Comparison of ENCODE assay signal across 8 cellular contexts in genomic region chrX:119871599-119872395, GRCh38. TPM values are rescaled to one million over a fixed set of nuclear protein-coding genes. Genes with fewer than 3 reads are reported as not detected.
DNase-seq lines count a peak whose midpoint lies in the region; ATAC-seq and TF ChIP-seq lines count a peak whose summit lies in the region.

NDUFA1 (plus strand) TSS chrX:119871832; CDS start chrX:119871912, 80 bp downstream.
RNF113A (minus strand) TSS chrX:119871733; CDS start chrX:119871613, 120 bp downstream.

- H3K4me3 Mint-ChIP-seq in CD14-positive monocyte = peak within 1 kb of the TSS; percentile 90 to 99
- peak within 1 kb of the TSS; percentile 98 for H3K4me3 Mint-ChIP-seq in activated CD4-positive, alpha-beta memory T cell treated with anti-CD3 and anti-CD28 coated beads for 36 hours

- ATAC-seq in GM19395 (IDR thresholded peaks at IDR 0.05; ENCODE audit: unreplicated experiment) (peak; percentile 84), HG03558 (IDR thresholded peaks at IDR 0.05; ENCODE audit: extremely low read depth, unreplicated experiment) (peak; percentile 83)

- TF ChIP-seq POLR2A in lower leg skin (IDR thresholded peaks at IDR 0.05) = no peak

- TF ChIP-seq CTCF in CD14-positive monocyte (IDR thresholded peaks at IDR 0.05) = no peak
- TF ChIP-seq CTCF in lower leg skin (IDR thresholded peaks at IDR 0.05) = no peak

- CTCF ChIA-PET in activated CD4-positive, alpha-beta memory T cell treated with anti-CD3 and anti-CD28 coated beads for 36 hours (lab: Charles Lee) = interaction anchor here (1.9 kb wide), 1 partner anchor 80 kb away, joined by 8 read pairs; the partner anchor contains the start of gene RPL39

- H3K4me3 ChIP-seq in lower leg skin (ENCODE audit: low read depth, poor library complexity, severe bottlenecking) = peak within 1 kb of the TSS; percentile 48

- peaks cover 0 to 14% (median 0%) of the 10 kb centered on the region in 3 donors for H3K27me3 Mint-ChIP-seq in CD14-positive monocyte (ENCODE audit: low read depth in 3 of 3)
- H3K27me3 Mint-ChIP-seq in activated CD4-positive, alpha-beta memory T cell treated with anti-CD3 and anti-CD28 coated beads for 36 hours = no peaks in the 10 kb centered on the region

- POLR2A ChIA-PET in activated CD4-positive, alpha-beta memory T cell treated with anti-CD3 and anti-CD28 coated beads for 36 hours (lab: Charles Lee) = interaction anchor here (1.4 to 2.9 kb wide), 5 partner anchors 19 to 298 kb away, joined by 4 to 29 read pairs (median 9); partner anchors contain the start of genes RPL39, UBE2A and UPF3B

- H3K36me3 Mint-ChIP-seq in CD14-positive monocyte = peaks cover 4 to 6% of the 10 kb centered on the region in 2 donors
- peaks cover 13% of the 10 kb centered on the region for H3K36me3 Mint-ChIP-seq in activated CD4-positive, alpha-beta memory T cell treated with anti-CD3 and anti-CD28 coated beads for 36 hours

- intact Hi-C loops in CD14-positive monocyte (cut with micrococcal nuclease) (loop anchor here in 1 of 2 donors (10.0 kb wide), 1 partner anchor 77 kb away; the partner anchor contains the start of gene RPL39), lower leg skin (cut with DNase I; ENCODE audit: low total_unique reads) (no loop called here)
- intact Hi-C loops in activated CD4-positive, alpha-beta memory T cell treated with anti-CD3 and anti-CD28 coated beads for 36 hours (cut with micrococcal nuclease) = loop anchor here (1.0 to 5.0 kb wide), 6 partner anchors 18 to 264 kb away; partner anchors contain the start of genes NKAP, NKRF, RPL39 and SOWAHD

- DNase-seq in CD14-positive monocyte (ENCODE audit: low spot score) = peak; percentile 77
- DNase-seq in NCI-H82 (lab: John Stamatoyannopoulos, UW) = peak; percentile 93
- peak; percentile 91 for DNase-seq in activated CD4-positive, alpha-beta memory T cell treated with anti-CD3 and anti-CD28 coated beads for 36 hours
- peak; percentile 71 to 88 for DNase-seq in dermis microvascular lymphatic vessel endothelial cell (ENCODE audit: low read depth in 2 of 2)
- DNase-seq in lower leg skin (ENCODE audit: low spot score in 2 of 2) = peak; percentile 75 to 96
- peak; percentile 68 to 78 for DNase-seq in stimulated activated CD4-positive, alpha-beta T cell treated with anti-CD3 and anti-CD28 coated beads, Interleukin-4, amount 100 ng/mL, for 48 hours (ENCODE audit: low read depth in 2 of 2)

- H3K4me1 Mint-ChIP-seq in CD14-positive monocyte = peaks cover 21% of the 10 kb centered on the region
- peaks cover 10% of the 10 kb centered on the region for H3K4me1 Mint-ChIP-seq in activated CD4-positive, alpha-beta memory T cell treated with anti-CD3 and anti-CD28 coated beads for 36 hours (ENCODE audit: low read depth)

- 52% methylated on average over 62 of the region's 62 CpGs; no CpG with 5 or more reads in 1 of the 2 donors for WGBS in lower leg skin, 2 donors

- H3K27ac Mint-ChIP-seq in CD14-positive monocyte = peak within 1 kb of the TSS; percentile 94 to 99 (median 97)
- H3K27ac Mint-ChIP-seq in activated CD4-positive, alpha-beta memory T cell treated with anti-CD3 and anti-CD28 coated beads for 36 hours = peak within 1 kb of the TSS; percentile 98

- peaks cover 0 to 11% (median 0%) of the 10 kb centered on the region in 7 donors for H3K9me3 Mint-ChIP-seq in CD14-positive monocyte
- H3K9me3 Mint-ChIP-seq in activated CD4-positive, alpha-beta memory T cell treated with anti-CD3 and anti-CD28 coated beads for 36 hours = no peaks in the 10 kb centered on the region

RNA-seq across cellular contexts. Expression of gene NDUFA1, which starts in this region (rescaled TPM):
- 100 to 1,000 TPM; 321 to 353 TPM for polyA plus RNA-seq in CD14-positive monocyte
- total RNA-seq in activated CD4-positive, alpha-beta memory T cell treated with anti-CD3 and anti-CD28 coated beads for 36 hours = 100 to 1,000 TPM; 103 to 104 TPM
- total RNA-seq in dermis microvascular lymphatic vessel endothelial cell (74.3 and 128 TPM in 2 replicates), lower leg skin (10 to 100 TPM; 39.4 to 60.6 (median 47.4) TPM)

RNA-seq across cellular contexts. Expression of gene RNF113A, which starts in this region (rescaled TPM):
- 10 to 100 TPM; 20.4 to 21.6 TPM for polyA plus RNA-seq in CD14-positive monocyte
- total RNA-seq in activated CD4-positive, alpha-beta memory T cell treated with anti-CD3 and anti-CD28 coated beads for 36 hours = 10 to 100 TPM; 23.1 to 26.2 TPM
- total RNA-seq in dermis microvascular lymphatic vessel endothelial cell = 12.8 and 15.2 TPM in 2 replicates
- total RNA-seq in lower leg skin = 10 to 100 TPM; 20.2 to 30.1 (median 23.2) TPM

Comparison
In these comparisons a context has a peak if more than half of its experiments do, and no peak if none do; other contexts are left out.
1. Peak in every context shown above with its lines: DNase-seq, ATAC-seq and H3K4me3 ChIP-seq.